ENCODE assay signal across 1 cellular context in the genomic region with DNA sequence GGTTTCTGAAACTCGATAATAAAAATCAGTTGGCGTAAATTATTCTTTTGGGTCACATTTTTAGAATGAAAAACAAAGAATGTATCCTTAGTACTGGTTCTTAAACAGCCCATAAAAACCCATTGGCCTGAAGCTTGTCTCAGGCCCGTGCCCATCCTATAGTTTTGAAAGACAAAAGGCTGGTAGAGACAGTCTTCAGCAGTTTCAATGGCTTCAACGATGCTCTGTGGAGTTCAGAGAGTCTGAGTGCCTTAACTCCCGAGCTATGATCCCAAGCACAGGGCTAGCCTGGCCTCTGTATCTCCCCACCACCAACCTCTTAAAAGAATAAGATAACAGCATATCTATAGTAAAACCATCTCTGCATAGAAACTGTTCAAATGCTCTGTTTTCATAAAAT.
TF ChIP-seq lines count a peak whose summit lies in the region.

No MANE protein-coding gene starts in this region.

TF ChIP-seq in H1, 55 proteins besides CTCF, POLR2A, EP300 and RAD21:
- no peak for TF ChIP-seq KDM1A (IDR thresholded peaks at IDR 0.05; ENCODE audit: borderline replicate concordance, low read length)
- TF ChIP-seq NANOG (IDR thresholded peaks at IDR 0.05; ENCODE audit: insufficient read depth, low read depth, low read length, poor library complexity, severe bottlenecking): peak; percentile 28
